1 cellular context compared by ENCODE assay signal in the genomic region with DNA sequence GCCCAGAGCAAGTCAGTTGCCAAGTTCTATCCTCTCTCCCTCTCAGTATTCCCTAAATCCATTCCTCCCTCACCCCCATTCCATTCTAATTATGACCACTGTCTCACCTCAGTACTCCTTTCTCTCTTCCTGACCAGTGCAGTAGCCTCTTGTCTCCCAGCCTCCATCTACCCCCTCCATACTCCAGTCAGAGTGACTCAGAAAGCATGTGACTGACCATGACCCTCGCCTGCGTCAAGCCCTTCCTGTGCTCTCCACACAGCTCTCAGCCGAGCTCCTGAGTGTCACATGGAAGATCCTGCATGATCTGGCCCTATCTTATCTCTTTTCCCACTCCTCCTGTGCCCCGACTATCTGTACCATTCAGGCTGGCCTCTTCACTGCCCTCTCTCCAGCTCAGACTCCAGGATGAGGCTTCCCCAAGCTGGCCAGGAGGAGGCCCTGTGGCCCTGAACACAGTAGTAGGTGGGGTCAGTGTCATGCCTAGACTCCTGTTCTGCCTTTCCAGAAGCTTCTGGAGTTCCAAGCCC.
TF ChIP-seq lines count a peak whose summit lies in the region.

No MANE protein-coding gene starts in this region.

TF ChIP-seq in K562, 482 proteins besides CTCF, POLR2A, EP300 and RAD21 (continued from another document and continues in another):
- TF ChIP-seq, protein P1, sequence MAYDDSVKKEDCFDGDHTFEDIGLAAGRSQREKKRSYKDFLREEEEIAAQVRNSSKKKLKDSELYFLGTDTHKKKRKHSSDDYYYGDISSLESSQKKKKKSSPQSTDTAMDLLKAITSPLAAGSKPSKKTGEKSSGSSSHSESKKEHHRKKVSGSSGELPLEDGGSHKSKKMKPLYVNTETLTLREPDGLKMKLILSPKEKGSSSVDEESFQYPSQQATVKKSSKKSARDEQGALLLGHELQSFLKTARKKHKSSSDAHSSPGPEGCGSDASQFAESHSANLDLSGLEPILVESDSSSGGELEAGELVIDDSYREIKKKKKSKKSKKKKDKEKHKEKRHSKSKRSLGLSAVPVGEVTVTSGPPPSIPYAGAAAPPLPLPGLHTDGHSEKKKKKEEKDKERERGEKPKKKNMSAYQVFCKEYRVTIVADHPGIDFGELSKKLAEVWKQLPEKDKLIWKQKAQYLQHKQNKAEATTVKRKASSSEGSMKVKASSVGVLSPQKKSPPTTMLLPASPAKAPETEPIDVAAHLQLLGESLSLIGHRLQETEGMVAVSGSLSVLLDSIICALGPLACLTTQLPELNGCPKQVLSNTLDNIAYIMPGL (CRISPR knock-in tag; IDR thresholded peaks at IDR 0.05): no peak
- no peak for TF ChIP-seq ZBTB49 (CRISPR knock-in tag; IDR thresholded peaks at IDR 0.05; ENCODE audit: borderline replicate concordance)
- no peak for TF ChIP-seq PPARD (CRISPR knock-in tag; IDR thresholded peaks at IDR 0.05)
- TF ChIP-seq PHB2 (IDR thresholded peaks at IDR 0.05; ENCODE audit: low read depth): peak; percentile 87; the same call in 1 of the 2 replicates
- TF ChIP-seq ZNF174 (CRISPR knock-in tag; IDR thresholded peaks at IDR 0.05): no peak
- TF ChIP-seq ZC3H8 (IDR thresholded peaks at IDR 0.05): no peak
- TF ChIP-seq POLR2AphosphoS2 (IDR thresholded peaks at IDR 0.05; ENCODE audit: low read length): no peak
- peak in 1 of 3 experiments; percentile 61; a peak in 1 of 6 replicates for TF ChIP-seq ZBTB11 (CRISPR knock-in tag; IDR thresholded peaks at IDR 0.05)
- TF ChIP-seq, protein P2, sequence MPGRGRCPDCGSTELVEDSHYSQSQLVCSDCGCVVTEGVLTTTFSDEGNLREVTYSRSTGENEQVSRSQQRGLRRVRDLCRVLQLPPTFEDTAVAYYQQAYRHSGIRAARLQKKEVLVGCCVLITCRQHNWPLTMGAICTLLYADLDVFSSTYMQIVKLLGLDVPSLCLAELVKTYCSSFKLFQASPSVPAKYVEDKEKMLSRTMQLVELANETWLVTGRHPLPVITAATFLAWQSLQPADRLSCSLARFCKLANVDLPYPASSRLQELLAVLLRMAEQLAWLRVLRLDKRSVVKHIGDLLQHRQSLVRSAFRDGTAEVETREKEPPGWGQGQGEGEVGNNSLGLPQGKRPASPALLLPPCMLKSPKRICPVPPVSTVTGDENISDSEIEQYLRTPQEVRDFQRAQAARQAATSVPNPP (IDR thresholded peaks at IDR 0.05; ENCODE audit: borderline replicate concordance, insufficient read depth, insufficient read length): no peak
- TF ChIP-seq ARHGAP35 (IDR thresholded peaks at IDR 0.05; ENCODE audit: partially characterized antibody): no peak
- no peak for TF ChIP-seq U2AF1 (optimal IDR thresholded peaks at IDR 0.05; ENCODE audit: low read depth, low read length)
- no peak for TF ChIP-seq CBX8 (IDR thresholded peaks at IDR 0.05; ENCODE audit: borderline replicate concordance, extremely low read depth, low read depth, low read length, poor library complexity, severe bottlenecking)
- TF ChIP-seq THRAP3 (IDR thresholded peaks at IDR 0.05; ENCODE audit: borderline replicate concordance): no peak
- TF ChIP-seq ETS2 (tag; IDR thresholded peaks at IDR 0.05; ENCODE audit: borderline replicate concordance, poor library complexity, severe bottlenecking): no peak
- peak in 1 of 2 experiments; percentile 82; a peak in 2 of 4 replicates for TF ChIP-seq TEAD1 (CRISPR knock-in tag; IDR thresholded peaks at IDR 0.05)
- TF ChIP-seq ZNF134 (CRISPR knock-in tag; conservative IDR thresholded peaks at IDR 0.05): no peak
- TF ChIP-seq BRD9 (IDR thresholded peaks at IDR 0.05; ENCODE audit: low read depth, partially characterized antibody): no peak
- TF ChIP-seq ARID2 (IDR thresholded peaks at IDR 0.05): no peak
- TF ChIP-seq HDAC2 (IDR thresholded peaks at IDR 0.05): peak; percentile 87
- TF ChIP-seq ZNF444 (CRISPR knock-in tag; IDR thresholded peaks at IDR 0.05): no peak
- TF ChIP-seq, protein P3, sequence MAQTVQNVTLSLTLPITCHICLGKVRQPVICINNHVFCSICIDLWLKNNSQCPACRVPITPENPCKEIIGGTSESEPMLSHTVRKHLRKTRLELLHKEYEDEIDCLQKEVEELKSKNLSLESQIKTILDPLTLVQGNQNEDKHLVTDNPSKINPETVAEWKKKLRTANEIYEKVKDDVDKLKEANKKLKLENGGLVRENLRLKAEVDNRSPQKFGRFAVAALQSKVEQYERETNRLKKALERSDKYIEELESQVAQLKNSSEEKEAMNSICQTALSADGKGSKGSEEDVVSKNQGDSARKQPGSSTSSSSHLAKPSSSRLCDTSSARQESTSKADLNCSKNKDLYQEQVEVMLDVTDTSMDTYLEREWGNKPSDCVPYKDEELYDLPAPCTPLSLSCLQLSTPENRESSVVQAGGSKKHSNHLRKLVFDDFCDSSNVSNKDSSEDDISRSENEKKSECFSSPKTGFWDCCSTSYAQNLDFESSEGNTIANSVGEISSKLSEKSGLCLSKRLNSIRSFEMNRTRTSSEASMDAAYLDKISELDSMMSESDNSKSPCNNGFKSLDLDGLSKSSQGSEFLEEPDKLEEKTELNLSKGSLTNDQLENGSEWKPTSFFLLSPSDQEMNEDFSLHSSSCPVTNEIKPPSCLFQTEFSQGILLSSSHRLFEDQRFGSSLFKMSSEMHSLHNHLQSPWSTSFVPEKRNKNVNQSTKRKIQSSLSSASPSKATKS (CRISPR knock-in tag; IDR thresholded peaks at IDR 0.05): peak; percentile 28; the same call in 1 of the 2 replicates
- peak; percentile 94 for TF ChIP-seq POLR2AphosphoS5 (IDR thresholded peaks at IDR 0.05; ENCODE audit: control insufficient read depth, insufficient read depth, low read depth, low read length)
- no peak for TF ChIP-seq ZNF143 (CRISPR knock-in tag; IDR thresholded peaks at IDR 0.05)
- peak; percentile 97 for TF ChIP-seq TAL1 (IDR thresholded peaks at IDR 0.05)
- peak; percentile 86 for TF ChIP-seq LEF1 (IDR thresholded peaks at IDR 0.05)
- no peak for TF ChIP-seq RBFOX2 (IDR thresholded peaks at IDR 0.05; ENCODE audit: low read depth, low read length)
- TF ChIP-seq TGIF2 (CRISPR knock-in tag; IDR thresholded peaks at IDR 0.05): no peak
- TF ChIP-seq ZHX1 (conservative IDR thresholded peaks at IDR 0.05; ENCODE audit: low read length): no peak
- TF ChIP-seq, protein P4, sequence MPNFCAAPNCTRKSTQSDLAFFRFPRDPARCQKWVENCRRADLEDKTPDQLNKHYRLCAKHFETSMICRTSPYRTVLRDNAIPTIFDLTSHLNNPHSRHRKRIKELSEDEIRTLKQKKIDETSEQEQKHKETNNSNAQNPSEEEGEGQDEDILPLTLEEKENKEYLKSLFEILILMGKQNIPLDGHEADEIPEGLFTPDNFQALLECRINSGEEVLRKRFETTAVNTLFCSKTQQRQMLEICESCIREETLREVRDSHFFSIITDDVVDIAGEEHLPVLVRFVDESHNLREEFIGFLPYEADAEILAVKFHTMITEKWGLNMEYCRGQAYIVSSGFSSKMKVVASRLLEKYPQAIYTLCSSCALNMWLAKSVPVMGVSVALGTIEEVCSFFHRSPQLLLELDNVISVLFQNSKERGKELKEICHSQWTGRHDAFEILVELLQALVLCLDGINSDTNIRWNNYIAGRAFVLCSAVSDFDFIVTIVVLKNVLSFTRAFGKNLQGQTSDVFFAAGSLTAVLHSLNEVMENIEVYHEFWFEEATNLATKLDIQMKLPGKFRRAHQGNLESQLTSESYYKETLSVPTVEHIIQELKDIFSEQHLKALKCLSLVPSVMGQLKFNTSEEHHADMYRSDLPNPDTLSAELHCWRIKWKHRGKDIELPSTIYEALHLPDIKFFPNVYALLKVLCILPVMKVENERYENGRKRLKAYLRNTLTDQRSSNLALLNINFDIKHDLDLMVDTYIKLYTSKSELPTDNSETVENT (CRISPR knock-in tag; IDR thresholded peaks at IDR 0.05): no peak
- peak; percentile 92 for TF ChIP-seq GATAD2B (IDR thresholded peaks at IDR 0.05; ENCODE audit: borderline replicate concordance)
- TF ChIP-seq EP400 (IDR thresholded peaks at IDR 0.05): peak; percentile 86
- peak in 1 of 3 experiments; percentile 55 for TF ChIP-seq YY1 (IDR thresholded peaks at IDR 0.05; ENCODE audit: borderline replicate concordance in 1 of 3, control insufficient read depth in 1 of 3, extremely low read depth in 1 of 3, insufficient read depth in 3 of 3, insufficient read length in 1 of 3, insufficient replicate concordance in 2 of 3, low read depth in 1 of 3, low read length in 2 of 3)
- 0 out of 2 replicates have a peak, but pooled peaks have one; percentile 16 for TF ChIP-seq ARID3A (IDR thresholded peaks at IDR 0.05; ENCODE audit: borderline replicate concordance, low read depth, low read length)
- no peak for TF ChIP-seq POLR2B (IDR thresholded peaks at IDR 0.05; ENCODE audit: low read depth, partially characterized antibody)
- TF ChIP-seq KAT8 (IDR thresholded peaks at IDR 0.05; ENCODE audit: low read depth): no peak
- peak; percentile 98 for TF ChIP-seq SMARCA4 (IDR thresholded peaks at IDR 0.05)
- no peak for TF ChIP-seq TCF7 (IDR thresholded peaks at IDR 0.05; ENCODE audit: borderline replicate concordance)
